ENCODE assay signal across 18 cellular contexts in the genomic region with DNA sequence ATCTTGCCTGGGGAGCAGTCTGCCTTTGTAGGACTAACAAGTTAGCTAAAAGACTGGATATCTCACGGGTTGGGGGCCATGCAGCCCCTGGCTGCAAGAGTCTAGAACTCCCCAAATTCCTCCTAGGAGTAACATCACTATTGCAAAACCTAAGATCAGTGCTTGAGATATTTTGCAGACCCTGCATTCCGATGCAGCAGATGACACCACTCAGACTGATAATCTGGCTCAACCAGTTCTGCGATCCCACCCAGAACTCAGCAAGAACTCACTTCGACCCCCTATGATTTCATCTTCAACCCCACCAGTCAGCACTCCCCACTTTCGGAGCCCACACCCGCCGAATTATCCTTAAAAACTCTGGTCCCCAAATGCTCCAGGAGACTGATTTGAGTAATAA.
DNase-seq lines count a peak whose midpoint lies in the region; ATAC-seq, FAIRE-seq and TF ChIP-seq lines count a peak whose summit lies in the region.
"Had no signal": no experiment of that assay in that cellular context is flagged by ENCODE, and none has a peak within 500 bp of the region (broad histone marks: within the 10 kb centered on the region; RNA-seq: fewer than 3 reads in every experiment).

No MANE protein-coding gene starts in this region.

- no peak for ATAC-seq in Right ventricle myocardium inferior
- no peak for ATAC-seq in HG02884 (IDR thresholded peaks at IDR 0.05; ENCODE audit: unreplicated experiment)
- ATAC-seq in HG03095 (IDR thresholded peaks at IDR 0.05; ENCODE audit: unreplicated experiment): no peak
- ATAC-seq: A549, GM12878 had no signal

- H3K27me3 ChIP-seq in right atrium auricular region: no peaks in the 10 kb centered on the region
- H3K27me3 ChIP-seq in H1 (replicated peaks in 1 of 4; ENCODE audit: control insufficient read depth in 3 of 4, extremely low read depth in 1 of 4, insufficient read depth in 3 of 4, low read length in 3 of 4): no peaks in the 10 kb centered on the region
- H3K27me3 ChIP-seq in mesendoderm (ENCODE audit: insufficient read depth, low read length, poor library complexity): no peaks in the 10 kb centered on the region
- H3K27me3 ChIP-seq in spleen (replicated peaks in 1 of 7): no peaks in the 10 kb centered on the region
- H3K27me3 ChIP-seq in small intestine (ENCODE audit: control insufficient read depth in 2 of 2, insufficient read depth in 2 of 2, low read length in 2 of 2): no peaks in the 10 kb centered on the region

- H2AFZ ChIP-seq in H1 (ENCODE audit: low read length): 0 out of 2 replicates have a peak overlapping the region, but pooled peaks have one; percentile 2

- TF ChIP-seq POLR2A in H1 (IDR thresholded peaks at IDR 0.05; ENCODE audit: control extremely low read depth in 1 of 2, low read depth in 2 of 2, low read length in 2 of 2) (no peak), spleen (IDR thresholded peaks at IDR 0.05) (no peak)

- H3K18ac ChIP-seq in H1 (ENCODE audit: extremely low read depth, low read length): no peak overlapping the region
- no peak overlapping the region for H3K18ac ChIP-seq in mesendoderm (ENCODE audit: low read length)

- H3K27ac ChIP-seq in right atrium auricular region: no peak overlapping the region
- no peak overlapping the region for H3K27ac ChIP-seq in H1 (ENCODE audit: low read depth, low read length)
- H3K27ac ChIP-seq in mesendoderm (ENCODE audit: low read depth, low read length): no peak overlapping the region
- H3K27ac ChIP-seq in spleen: no peak overlapping the region
- no peak overlapping the region for H3K27ac ChIP-seq in small intestine (ENCODE audit: low read depth in 1 of 2, low read length in 1 of 2)
- H3K27ac ChIP-seq: 22Rv1, A549, C4-2B had no signal

- 85% methylated on average over 7 of the region's 7 CpGs; no CpG with 5 or more reads in 1 of the 2 experiments for WGBS in H1 (ENCODE audit: extremely low coverage in 1 of 2, insufficient coverage in 1 of 2, insufficient read length in 1 of 2, insufficient replicate concordance in 2 of 2, low coverage in 1 of 2, low lambda C conversion rate in 2 of 2, missing lambda C conversion rate in 1 of 2), 2 experiments
- no CpG with 5 or more reads among the region's 7 CpGs for WGBS in mesendoderm (ENCODE audit: extremely low coverage, insufficient coverage, low lambda C conversion rate)
- 81 to 94% (median 88%) methylated on average over 7 of the region's 7 CpGs for WGBS in spleen, 5 donors
- WGBS in small intestine, 3 donors: 83 to 89% (median 84%) methylated on average over 7 of the region's 7 CpGs

- H2BK5ac ChIP-seq in H1 (ENCODE audit: low read depth, low read length) (no peak overlapping the region), mesendoderm (ENCODE audit: low read length) (no peak overlapping the region)

- no peaks in the 10 kb centered on the region for H3K79me2 ChIP-seq in H1 (ENCODE audit: control insufficient read depth in 1 of 2, insufficient read depth in 2 of 2, low read length in 2 of 2)
- no peaks in the 10 kb centered on the region for H3K79me2 ChIP-seq in mesendoderm (ENCODE audit: control insufficient read depth, insufficient read depth, low read length)

- POLR2A ChIA-PET in H1 (lab: Charles Lee; ENCODE audit: partially characterized antibody): no interaction called here

- CTCF ChIA-PET in H1 (lab: Charles Lee; ENCODE audit: partially characterized antibody): interaction anchor here (0.6 to 1.5 kb wide), 8 partner anchors 63 to 737 kb away, joined by 3 to 5 read pairs (median 3); no protein-coding TSS in a partner anchor

- TF ChIP-seq EP300 in H1 (IDR thresholded peaks at IDR 0.05; ENCODE audit: borderline replicate concordance in 1 of 2, low read depth in 2 of 2, low read length in 2 of 2): no peak

- H2AK5ac ChIP-seq in H1 (ENCODE audit: low read depth, low read length) (no peak overlapping the region), mesendoderm (ENCODE audit: low read length) (no peak overlapping the region)

- H2BK120ac ChIP-seq in H1 (replicated peaks; ENCODE audit: low read depth, low read length) (no peak overlapping the region), mesendoderm (ENCODE audit: low read depth, low read length) (no peak overlapping the region)

- H3K14ac ChIP-seq in H1 (ENCODE audit: insufficient read length): no peak overlapping the region

- no peak overlapping the region for H4K5ac ChIP-seq in H1 (ENCODE audit: insufficient read length, low read depth, low read length)
- H4K5ac ChIP-seq in mesendoderm (ENCODE audit: low read length): no peak overlapping the region

- no peak overlapping the region for H4K8ac ChIP-seq in H1 (ENCODE audit: extremely low read depth, insufficient read depth, low read length)
- H4K8ac ChIP-seq in mesendoderm (ENCODE audit: low read depth, low read length): no peak overlapping the region

- H3K4me3 ChIP-seq in right atrium auricular region (no peak overlapping the region), H1 (ENCODE audit: extremely low read depth in 1 of 4, insufficient read depth in 2 of 4, low read depth in 3 of 4, low read length in 4 of 4) (no peak overlapping the region), mesendoderm (ENCODE audit: low read length) (no peak overlapping the region), spleen (no peak overlapping the region), small intestine (ENCODE audit: low read depth in 1 of 2, low read length in 2 of 2) (no peak overlapping the region)
- H3K4me3 ChIP-seq: A549, GM12878 had no signal

- intact Hi-C loops in Right ventricle myocardium inferior (cut with DNase I) (no loop called here), spleen (cut with DNase I; ENCODE audit: low total_unique reads) (no loop called here)

- H3K4me2 ChIP-seq in H1 (ENCODE audit: insufficient read depth in 1 of 2, low read depth in 2 of 2, low read length in 2 of 2) (peak overlapping the region in 1 of 2 experiments; percentile 8; a peak in 2 of 4 replicates), mesendoderm (ENCODE audit: low read length) (no peak overlapping the region)
- H3K4me2 ChIP-seq: A549 had no signal

- no peak overlapping the region for H3K4ac ChIP-seq in H1 (replicated peaks; ENCODE audit: insufficient read length, low read depth, low read length)
- H3K4ac ChIP-seq in mesendoderm (ENCODE audit: low read depth, low read length): no peak overlapping the region

- H2BK20ac ChIP-seq in H1 (ENCODE audit: low read length): no peak overlapping the region

- no peak overlapping the region for H3K56ac ChIP-seq in H1 (replicated peaks; ENCODE audit: insufficient read length, low read depth, low read length)
- no peak overlapping the region for H3K56ac ChIP-seq in mesendoderm (ENCODE audit: low read length)

- H3K9ac ChIP-seq in H1 (replicated peaks in 1 of 4; ENCODE audit: extremely low read depth in 1 of 4, low read depth in 3 of 4, low read length in 3 of 4): no peak overlapping the region
- H3K9ac ChIP-seq in mesendoderm (ENCODE audit: low read length): no peak overlapping the region

- H2BK15ac ChIP-seq in H1 (ENCODE audit: low read length): no peak overlapping the region
- no peak overlapping the region for H2BK15ac ChIP-seq in mesendoderm (replicated peaks; ENCODE audit: low read depth)

- FAIRE-seq in H1 (lab: Jason Lieb, UNC) (no peak), small intestine (lab: Jason Lieb, UNC) (no peak)
- FAIRE-seq: A549, GM12878 had no signal

- peak overlapping the region; percentile 50; the same call in 1 of the 2 replicates for H2BK12ac ChIP-seq in H1 (ENCODE audit: low read depth, low read length)

- no peaks in the 10 kb centered on the region for H4K20me1 ChIP-seq in H1 (replicated peaks in 1 of 2; ENCODE audit: control insufficient read depth in 1 of 2, insufficient read depth in 2 of 2, low read length in 2 of 2)

- TF ChIP-seq RAD21 in H1 (IDR thresholded peaks at IDR 0.05 in 1 of 2, conservative IDR thresholded peaks at IDR 0.05 in 1 of 2; ENCODE audit: low read depth in 2 of 2, low read length in 2 of 2): no peak

- H3K9me3 ChIP-seq in right atrium auricular region (no peaks in the 10 kb centered on the region), H1 (ENCODE audit: insufficient read depth in 2 of 2, low read depth in 1 of 2, low read length in 1 of 2) (no peaks in the 10 kb centered on the region), spleen (no peaks in the 10 kb centered on the region), small intestine (ENCODE audit: control insufficient read depth, low read depth) (no peaks in the 10 kb centered on the region)
- H3K9me3 ChIP-seq: A549 had no signal

- TF ChIP-seq CTCF in right atrium auricular region (IDR thresholded peaks at IDR 0.05): no peak
- TF ChIP-seq CTCF in H1 (IDR thresholded peaks at IDR 0.05; ENCODE audit: control extremely low read depth in 1 of 3, insufficient read depth in 1 of 3, low read depth in 1 of 3, low read length in 3 of 3): no peak
- no peak for TF ChIP-seq CTCF in spleen (IDR thresholded peaks at IDR 0.05 in 8 of 11, conservative IDR thresholded peaks at IDR 0.05 in 3 of 11)

- H3K79me1 ChIP-seq in H1 (ENCODE audit: low read depth, low read length) (no peaks in the 10 kb centered on the region), mesendoderm (ENCODE audit: low read length) (no peaks in the 10 kb centered on the region)

- H3K23me2 ChIP-seq in H1 (ENCODE audit: low read depth, low read length): no peaks in the 10 kb centered on the region; the same call in 1 of the 2 replicates

- H4K91ac ChIP-seq in H1 (replicated peaks; ENCODE audit: insufficient read length, low read length): no peak overlapping the region

- H3K4me1 ChIP-seq in right atrium auricular region (no peaks in the 10 kb centered on the region), H1 (replicated peaks in 1 of 4; ENCODE audit: control insufficient read depth in 3 of 4, insufficient read depth in 4 of 4, low read length in 3 of 4) (peaks cover 0 to 3% (median under 1%) of the 10 kb centered on the region in 4 experiments; a peak in 1 of 7 replicates), mesendoderm (ENCODE audit: control insufficient read depth, low read depth, low read length) (no peaks in the 10 kb centered on the region), spleen (no peaks in the 10 kb centered on the region), small intestine (ENCODE audit: control insufficient read depth in 2 of 2, insufficient read depth in 1 of 2, low read depth in 1 of 2, low read length in 1 of 2) (no peaks in the 10 kb centered on the region)
- H3K4me1 ChIP-seq: A549 had no signal

- DNase-seq in Right ventricle myocardium inferior (ENCODE audit: missing footprints) (peak; percentile 20), right atrium auricular region (ENCODE audit: low spot score) (no peak), H1 (ENCODE audit: low read depth in 1 of 2, low spot score in 2 of 2) (no peak), mesendoderm (peak; percentile 39), spleen (peak; percentile 27), small intestine (no peak)
- DNase-seq: AML-193; CD4-positive, alpha-beta T cell; DMS153; DMS79; GF-D8; HCEC 1CT had no signal

- H3K36me3 ChIP-seq in right atrium auricular region (no peaks in the 10 kb centered on the region), H1 (ENCODE audit: control insufficient read depth in 2 of 4, insufficient read depth in 4 of 4, low read length in 3 of 4) (no peaks in the 10 kb centered on the region), mesendoderm (ENCODE audit: control insufficient read depth, insufficient read depth, low read length) (no peaks in the 10 kb centered on the region), spleen (no peaks in the 10 kb centered on the region), small intestine (ENCODE audit: control insufficient read depth in 2 of 2, insufficient read depth in 2 of 2, low read length in 2 of 2) (no peaks in the 10 kb centered on the region)

- H3K23ac ChIP-seq in H1 (ENCODE audit: insufficient read length) (no peak overlapping the region), mesendoderm (ENCODE audit: low read length) (no peak overlapping the region)

Comparison
In these comparisons a context has a peak if more than half of its experiments do, and no peak if none do; other contexts are left out.
1. DNase-seq: peak in Right ventricle myocardium inferior (single experiment), mesendoderm (single experiment) and spleen (single experiment); none in right atrium auricular region (single experiment), H1 (0 of 2) and small intestine (single experiment).